In the genomic region with DNA sequence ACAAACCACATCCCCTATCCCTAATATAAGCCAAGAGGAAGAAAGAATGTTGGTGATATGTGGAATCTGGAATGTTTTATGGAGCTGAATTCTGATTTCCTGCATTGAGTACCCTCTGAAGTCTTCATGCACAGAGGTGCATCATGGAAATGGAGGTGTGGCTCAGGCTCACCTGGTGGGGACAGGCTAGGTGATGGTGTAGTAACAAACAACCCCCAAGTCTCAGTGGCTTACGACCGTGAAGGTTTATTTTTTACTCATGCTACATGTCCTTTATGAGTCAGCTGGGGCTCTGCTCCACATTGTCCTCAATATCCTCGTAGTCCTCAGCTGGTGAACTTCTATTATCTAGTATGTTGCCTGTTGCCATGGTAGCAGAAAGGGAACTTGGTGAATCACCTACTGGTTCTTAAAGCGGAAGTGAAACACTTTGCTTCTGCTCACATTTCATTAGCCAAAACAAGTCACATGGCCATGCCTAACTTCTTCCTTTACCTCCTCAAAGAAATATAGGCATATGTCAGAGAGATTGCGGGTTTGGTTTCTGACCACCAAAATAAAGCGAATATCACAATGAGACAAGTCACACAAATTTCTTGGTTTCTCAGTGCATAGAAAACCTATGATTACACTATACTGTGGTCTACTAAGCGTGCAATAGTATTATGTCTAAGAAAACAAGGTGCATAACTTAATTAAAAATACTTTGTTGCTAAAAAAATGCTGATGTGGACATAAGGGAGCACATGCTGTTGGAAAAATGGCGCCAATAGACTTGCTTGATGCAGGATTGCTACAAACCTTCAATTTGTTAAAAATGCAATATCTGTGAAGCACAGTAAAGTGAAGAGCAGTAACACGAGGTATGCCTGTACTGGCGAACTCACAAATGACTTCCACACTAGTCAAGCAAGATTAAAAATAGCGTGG, we compare ENCODE assay signal across 8 cellular contexts.
DNase-seq lines count a peak whose midpoint lies in the region; ATAC-seq and TF ChIP-seq lines count a peak whose summit lies in the region.

A gene with protein sequence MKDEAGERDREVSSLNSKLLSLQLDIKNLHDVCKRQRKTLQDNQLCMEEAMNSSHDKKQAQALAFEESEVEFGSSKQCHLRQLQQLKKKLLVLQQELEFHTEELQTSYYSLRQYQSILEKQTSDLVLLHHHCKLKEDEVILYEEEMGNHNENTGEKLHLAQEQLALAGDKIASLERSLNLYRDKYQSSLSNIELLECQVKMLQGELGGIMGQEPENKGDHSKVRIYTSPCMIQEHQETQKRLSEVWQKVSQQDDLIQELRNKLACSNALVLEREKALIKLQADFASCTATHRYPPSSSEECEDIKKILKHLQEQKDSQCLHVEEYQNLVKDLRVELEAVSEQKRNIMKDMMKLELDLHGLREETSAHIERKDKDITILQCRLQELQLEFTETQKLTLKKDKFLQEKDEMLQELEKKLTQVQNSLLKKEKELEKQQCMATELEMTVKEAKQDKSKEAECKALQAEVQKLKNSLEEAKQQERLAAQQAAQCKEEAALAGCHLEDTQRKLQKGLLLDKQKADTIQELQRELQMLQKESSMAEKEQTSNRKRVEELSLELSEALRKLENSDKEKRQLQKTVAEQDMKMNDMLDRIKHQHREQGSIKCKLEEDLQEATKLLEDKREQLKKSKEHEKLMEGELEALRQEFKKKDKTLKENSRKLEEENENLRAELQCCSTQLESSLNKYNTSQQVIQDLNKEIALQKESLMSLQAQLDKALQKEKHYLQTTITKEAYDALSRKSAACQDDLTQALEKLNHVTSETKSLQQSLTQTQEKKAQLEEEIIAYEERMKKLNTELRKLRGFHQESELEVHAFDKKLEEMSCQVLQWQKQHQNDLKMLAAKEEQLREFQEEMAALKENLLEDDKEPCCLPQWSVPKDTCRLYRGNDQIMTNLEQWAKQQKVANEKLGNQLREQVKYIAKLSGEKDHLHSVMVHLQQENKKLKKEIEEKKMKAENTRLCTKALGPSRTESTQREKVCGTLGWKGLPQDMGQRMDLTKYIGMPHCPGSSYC (minus strand): TSS at position 51 of the 930 bp plus-strand sequence. CDS start 947 bp downstream, outside the sequence.

- H3K4me3 ChIP-seq in brain microvascular endothelial cell (ENCODE audit: low read depth, low read length), result no peak within 1 kb of the TSS

- no peak for TF ChIP-seq CTCF in brain microvascular endothelial cell (IDR thresholded peaks at IDR 0.05; ENCODE audit: low read depth, low read length, missing control alignments)

- peak within 1 kb of the TSS; percentile 57 for H3K27ac ChIP-seq in brain microvascular endothelial cell

- no peaks in the 10 kb centered on the region for H3K36me3 ChIP-seq in brain microvascular endothelial cell (replicated peaks)

- ATAC-seq in GM18511 (IDR thresholded peaks at IDR 0.05; ENCODE audit: unreplicated experiment) (peak; percentile 100), HG02870 (IDR thresholded peaks at IDR 0.05; ENCODE audit: unreplicated experiment) (peak; percentile 98)

- in situ Hi-C loops in brain microvascular endothelial cell (cut with HindIII; ENCODE audit: low pct_ligation_motif_present, low sequenced_read_pairs), result no loop called here

- DNase-seq in AML-193 (lab: John Stamatoyannopoulos, UW) (peak; percentile 95), NCI-H510A (lab: John Stamatoyannopoulos, UW) (peak; percentile 21), brain microvascular endothelial cell (peak; percentile 99), medulla oblongata (ENCODE audit: extremely low spot score) (peak; percentile 89), DMS114 treated with DMSO at 0.1 percent for 48 hours (lab: John Stamatoyannopoulos, UW; ENCODE audit: unreplicated experiment) (no peak), ecto neural progenitor cell (ENCODE audit: low spot score) (no peak)

- no peaks in the 10 kb centered on the region for H3K27me3 ChIP-seq in brain microvascular endothelial cell (replicated peaks)

Comparison
In these comparisons a context has a peak if more than half of its experiments do, and no peak if none do; other contexts are left out.
1. DNase-seq: peak in AML-193 (2 of 2), NCI-H510A (single experiment), brain microvascular endothelial cell (single experiment) and medulla oblongata (single experiment); none in DMS114 treated with DMSO at 0.1 percent for 48 hours (single experiment) and ecto neural progenitor cell (single experiment).